Comparison of ENCODE assay signal across 8 cellular contexts in the genomic region with DNA sequence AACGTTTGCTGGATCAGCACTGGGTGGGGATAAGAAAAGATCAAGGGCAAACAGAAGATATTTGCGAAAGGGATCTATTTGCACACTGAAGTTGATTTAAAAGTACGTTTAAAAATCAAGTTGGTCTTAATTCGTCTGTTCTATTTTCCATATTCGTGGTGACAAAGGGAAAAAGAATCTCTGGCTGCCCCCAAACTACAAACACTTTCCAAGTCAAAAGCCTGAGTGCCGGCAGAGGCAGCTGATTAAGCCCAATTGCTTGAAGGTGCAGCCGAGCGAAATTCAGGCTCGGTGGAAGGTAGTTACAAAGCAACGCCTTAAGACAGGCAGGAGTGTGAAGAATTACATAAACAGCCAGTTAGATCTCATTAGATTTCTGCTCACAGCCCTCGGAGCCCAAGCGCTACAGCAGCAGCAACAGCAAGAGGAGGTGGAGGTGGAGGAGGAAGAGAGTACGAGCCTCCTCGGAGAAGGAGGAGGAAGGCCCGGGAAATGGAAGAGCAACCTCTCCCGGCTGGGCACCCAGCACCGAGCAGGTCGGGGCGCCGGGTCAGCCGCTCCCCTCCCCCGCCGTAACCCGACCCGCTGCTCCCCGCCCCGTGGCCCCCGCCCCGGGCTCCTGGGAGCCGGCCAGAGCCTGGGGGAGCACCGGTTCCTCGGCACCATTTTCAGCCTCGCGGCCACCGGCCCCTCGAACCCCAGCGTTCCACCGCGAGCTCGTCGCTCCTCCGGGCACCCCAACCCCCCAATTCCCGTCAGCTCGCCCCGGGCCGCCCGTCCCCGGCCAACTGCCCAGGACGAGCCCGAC. TPM values are rescaled to one million over a fixed set of nuclear protein-coding genes. Genes with fewer than 3 reads are reported as not detected.
A peak's percentile ranks its signal among the peaks of the same experiment; 100 is the strongest.
DNase-seq lines count a peak whose midpoint lies in the region; ATAC-seq, FAIRE-seq and TF ChIP-seq lines count a peak whose summit lies in the region.

No MANE protein-coding gene starts in this region.

- H3K36me3 ChIP-seq in OCI-LY7 (ENCODE audit: insufficient read depth, low read length) (peaks cover 20% of the 10 kb centered on the region), neural cell (ENCODE audit: insufficient read depth, low read length) (no peaks in the 10 kb centered on the region), thymus (ENCODE audit: control insufficient read depth, insufficient read depth) (peaks cover 7% of the 10 kb centered on the region)

- TF ChIP-seq RAD21 in neural cell (conservative IDR thresholded peaks at IDR 0.05), result peak; percentile 32

- peak; percentile 42 for FAIRE-seq in GM19239 (lab: Jason Lieb, UNC)

- ATAC-seq in HG03457 (IDR thresholded peaks at IDR 0.05; ENCODE audit: unreplicated experiment), result peak; percentile 11

- BruUV-seq in OCI-LY7 (replicated peaks; lab: Mats Ljungman, UMichigan), result no TSS peak

- DNase-seq in AG20443 (ENCODE audit: low spot score) (peak; percentile 69), GM19239 (ENCODE audit: insufficient read length, low spot score) (no peak), OCI-LY7 (ENCODE audit: low spot score) (peak; percentile 79), fibroblast of villous mesenchyme (ENCODE audit: low read depth) (peak; percentile 57)
- DNase-seq in activated T-helper 9 cell treated with anti-CD3 and anti-CD28 coated beads, Interleukin-2, amount 50 U/mL, for 16 hours (ENCODE audit: low read depth), result peak; percentile 26

- H3K9me2 ChIP-seq in OCI-LY7 (ENCODE audit: insufficient read depth, low read length), result no peaks in the 10 kb centered on the region
- H3K9me2 ChIP-seq in neural cell (ENCODE audit: insufficient read depth, low read length), result no peaks in the 10 kb centered on the region

- H3K4me3 ChIP-seq in OCI-LY7 (ENCODE audit: low read depth, low read length, poor library complexity, severe bottlenecking), result peak overlapping the region; percentile 72
- H3K4me3 ChIP-seq in fibroblast of villous mesenchyme (ENCODE audit: low read depth, low read length), result peak overlapping the region; percentile 94
- peak overlapping the region; percentile 70 for H3K4me3 ChIP-seq in neural cell (ENCODE audit: low read length)
- H3K4me3 ChIP-seq in thymus (ENCODE audit: low read length), result peak overlapping the region; percentile 96

- peaks cover 37% of the 10 kb centered on the region; the same call in 1 of the 2 replicates for H3K79me2 ChIP-seq in OCI-LY7 (ENCODE audit: insufficient read depth, low read depth, low read length)
- H3K79me2 ChIP-seq in neural cell (replicated peaks; ENCODE audit: insufficient read depth, low read length), result peaks cover 63% of the 10 kb centered on the region

- peak overlapping the region; percentile 76 for H3K4me2 ChIP-seq in OCI-LY7 (ENCODE audit: low read length)
- H3K4me2 ChIP-seq in neural cell (ENCODE audit: low read length), result no peak overlapping the region

- H3K27ac ChIP-seq in OCI-LY7 (ENCODE audit: low read depth, low read length, poor library complexity, severe bottlenecking), result peak overlapping the region; percentile 93
- H3K27ac ChIP-seq in neural cell (ENCODE audit: low read length), result peak overlapping the region; percentile 96
- H3K27ac ChIP-seq in thymus (ENCODE audit: low read depth), result peak overlapping the region; percentile 97

- CTCF ChIA-PET in OCI-LY7 (lab: Charles Lee; ENCODE audit: unreplicated experiment), result interaction anchor here (0.8 to 1.2 kb wide), 2 partner anchors 10 to 70 kb away, joined by 3 to 6 read pairs; no protein-coding TSS in a partner anchor

- WGBS in thymus, result 1% methylated on average over 46 of the region's 50 CpGs

- H2AFZ ChIP-seq in OCI-LY7 (ENCODE audit: low read length), result peak overlapping the region; percentile 33; the same call in 1 of the 2 replicates
- no peak overlapping the region for H2AFZ ChIP-seq in neural cell (ENCODE audit: low read depth, low read length)

- intact Hi-C loops in OCI-LY7 (cut with micrococcal nuclease; ENCODE audit: unreplicated experiment), result loop anchor here (5.0 to 10.0 kb wide), 4 partner anchors 158 to 397 kb away; a partner anchor contains a TSS

- peaks cover 11% of the 10 kb centered on the region; the same call in 1 of the 2 replicates for H4K20me1 ChIP-seq in OCI-LY7 (ENCODE audit: insufficient read depth, low read length)
- no peaks in the 10 kb centered on the region for H4K20me1 ChIP-seq in neural cell (ENCODE audit: insufficient read depth)

- H3K27me3 ChIP-seq in neural cell (ENCODE audit: insufficient read depth, low read depth, low read length) (no peaks in the 10 kb centered on the region), thymus (ENCODE audit: control insufficient read depth, insufficient read depth) (no peaks in the 10 kb centered on the region)

- POLR2A ChIA-PET in OCI-LY7 (lab: Charles Lee), result interaction anchor here (0.6 to 5.5 kb wide), 8 partner anchors 9 to 258 kb away, joined by 3 to 23 read pairs (median 7); no protein-coding TSS in a partner anchor

- H3K9me3 ChIP-seq in OCI-LY7 (ENCODE audit: low read length), result no peaks in the 10 kb centered on the region
- H3K9me3 ChIP-seq in neural cell (ENCODE audit: low read length), result no peaks in the 10 kb centered on the region
- no peaks in the 10 kb centered on the region for H3K9me3 ChIP-seq in thymus (ENCODE audit: control insufficient read depth)

- no peaks in the 10 kb centered on the region for H3F3A ChIP-seq in neural cell (ENCODE audit: insufficient read depth, low read length, poor library complexity, severe bottlenecking)

- peaks cover 16% of the 10 kb centered on the region for H3K4me1 ChIP-seq in OCI-LY7 (ENCODE audit: insufficient read depth, low read length, poor library complexity, severe bottlenecking)
- peaks cover 9% of the 10 kb centered on the region for H3K4me1 ChIP-seq in thymus (ENCODE audit: control insufficient read depth, insufficient read depth, low read length)

- TF ChIP-seq CTCF in OCI-LY7 (conservative IDR thresholded peaks at IDR 0.05; ENCODE audit: low read length) (no peak), fibroblast of villous mesenchyme (IDR thresholded peaks at IDR 0.05; ENCODE audit: insufficient read depth, low read depth, low read length) (no peak), neural cell (IDR thresholded peaks at IDR 0.05; ENCODE audit: poor library complexity, severe bottlenecking) (no peak)

- TF ChIP-seq EP300 in neural cell (conservative IDR thresholded peaks at IDR 0.05; ENCODE audit: poor library complexity, severe bottlenecking), result no peak

- H3K9ac ChIP-seq in neural cell (ENCODE audit: low read length), result peak overlapping the region; percentile 95

TF ChIP-seq in neural cell, 6 proteins besides CTCF, POLR2A, EP300 and RAD21:
- TF ChIP-seq POLR2AphosphoS5 (IDR thresholded peaks at IDR 0.05) (peak; percentile 63), SMC3 (conservative IDR thresholded peaks at IDR 0.05; ENCODE audit: poor library complexity) (peak; percentile 33), EZH2 (IDR thresholded peaks at IDR 0.05; ENCODE audit: borderline replicate concordance, insufficient read depth, low read length, poor library complexity, severe bottlenecking) (no peak), TAF1 (IDR thresholded peaks at IDR 0.05; ENCODE audit: low read depth) (no peak)
- TF ChIP-seq, protein P1, sequence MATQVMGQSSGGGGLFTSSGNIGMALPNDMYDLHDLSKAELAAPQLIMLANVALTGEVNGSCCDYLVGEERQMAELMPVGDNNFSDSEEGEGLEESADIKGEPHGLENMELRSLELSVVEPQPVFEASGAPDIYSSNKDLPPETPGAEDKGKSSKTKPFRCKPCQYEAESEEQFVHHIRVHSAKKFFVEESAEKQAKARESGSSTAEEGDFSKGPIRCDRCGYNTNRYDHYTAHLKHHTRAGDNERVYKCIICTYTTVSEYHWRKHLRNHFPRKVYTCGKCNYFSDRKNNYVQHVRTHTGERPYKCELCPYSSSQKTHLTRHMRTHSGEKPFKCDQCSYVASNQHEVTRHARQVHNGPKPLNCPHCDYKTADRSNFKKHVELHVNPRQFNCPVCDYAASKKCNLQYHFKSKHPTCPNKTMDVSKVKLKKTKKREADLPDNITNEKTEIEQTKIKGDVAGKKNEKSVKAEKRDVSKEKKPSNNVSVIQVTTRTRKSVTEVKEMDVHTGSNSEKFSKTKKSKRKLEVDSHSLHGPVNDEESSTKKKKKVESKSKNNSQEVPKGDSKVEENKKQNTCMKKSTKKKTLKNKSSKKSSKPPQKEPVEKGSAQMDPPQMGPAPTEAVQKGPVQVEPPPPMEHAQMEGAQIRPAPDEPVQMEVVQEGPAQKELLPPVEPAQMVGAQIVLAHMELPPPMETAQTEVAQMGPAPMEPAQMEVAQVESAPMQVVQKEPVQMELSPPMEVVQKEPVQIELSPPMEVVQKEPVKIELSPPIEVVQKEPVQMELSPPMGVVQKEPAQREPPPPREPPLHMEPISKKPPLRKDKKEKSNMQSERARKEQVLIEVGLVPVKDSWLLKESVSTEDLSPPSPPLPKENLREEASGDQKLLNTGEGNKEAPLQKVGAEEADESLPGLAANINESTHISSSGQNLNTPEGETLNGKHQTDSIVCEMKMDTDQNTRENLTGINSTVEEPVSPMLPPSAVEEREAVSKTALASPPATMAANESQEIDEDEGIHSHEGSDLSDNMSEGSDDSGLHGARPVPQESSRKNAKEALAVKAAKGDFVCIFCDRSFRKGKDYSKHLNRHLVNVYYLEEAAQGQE (IDR thresholded peaks at IDR 0.05; ENCODE audit: borderline replicate concordance), result peak; percentile 70

RNA-seq across cellular contexts. Expression of a gene that starts 0.9 kb away (rescaled TPM):
- total RNA-seq in OCI-LY7 (2014; rRNA removed; shearing (Covaris generic)), result 12.7 and 15.2 TPM in 2 replicates
- total RNA-seq in OCI-LY7 (2022) (24.8 and 26.4 TPM in 2 replicates), fibroblast of villous mesenchyme (13.5 and 18.6 TPM in 2 replicates)
- polyA plus RNA-seq in neural cell (8.0 and 8.9 TPM in 2 replicates), thymus (49.3 TPM)
- 27.5 and 27.9 TPM in 2 replicates for polyA minus RNA-seq in neural cell

RNA-seq across cellular contexts. Expression of a gene that starts 29.9 kb away (rescaled TPM):
- total RNA-seq in OCI-LY7 (2014; rRNA removed; shearing (Covaris generic)), result not detected in 2 replicates
- total RNA-seq in OCI-LY7 (2022) (not detected in 2 replicates), fibroblast of villous mesenchyme (under 0.01 TPM in 2 replicates)
- polyA plus RNA-seq in neural cell (not detected in 2 replicates), thymus (0.82 TPM)
- not detected in 2 replicates for polyA minus RNA-seq in neural cell
